20 cellular contexts compared by ENCODE assay signal in genomic region chr17:12712941-12713340, GRCh38. TPM values are rescaled to one million over a fixed set of nuclear protein-coding genes. Genes with fewer than 3 reads are reported as not detected.
DNase-seq lines count a peak whose midpoint lies in the region; ATAC-seq and TF ChIP-seq lines count a peak whose summit lies in the region.
"Had no signal": no experiment of that assay in that cellular context is flagged by ENCODE, and none has a peak within 500 bp of the region (broad histone marks: within the 10 kb centered on the region; RNA-seq: fewer than 3 reads in every experiment).

No MANE protein-coding gene starts in this region.

- TF ChIP-seq CTCF in nephron progenitor cell (IDR thresholded peaks at IDR 0.05) = no peak
- TF ChIP-seq CTCF in thoracic aorta (IDR thresholded peaks at IDR 0.05) = no peak
- TF ChIP-seq CTCF in neural progenitor cell (IDR thresholded peaks at IDR 0.05) = no peak

- H3K27ac ChIP-seq in thoracic aorta (peak overlapping the region; percentile 32 to 61), neural progenitor cell (no peak overlapping the region)
- H3K27ac ChIP-seq: HL-60, RWPE1 had no signal

- H3K9me3 Mint-ChIP-seq in nephron progenitor cell (no peaks in the 10 kb centered on the region), neural progenitor cell (peaks cover under 1% of the 10 kb centered on the region)
- H3K9me3 Mint-ChIP-seq: CD8-positive, alpha-beta T cell; GM23338 had no signal

- no peak overlapping the region for H3K9ac ChIP-seq in neural progenitor cell

- H3K36me3 Mint-ChIP-seq in nephron progenitor cell (ENCODE audit: low read depth) (peaks cover 7% of the 10 kb centered on the region), neural progenitor cell (peaks cover under 1% of the 10 kb centered on the region)
- H3K36me3 Mint-ChIP-seq: CD8-positive, alpha-beta T cell had no signal

- H3K4me1 Mint-ChIP-seq in nephron progenitor cell = peaks cover 33% of the 10 kb centered on the region
- peaks cover 4% of the 10 kb centered on the region for H3K4me1 Mint-ChIP-seq in neural progenitor cell
- H3K4me1 Mint-ChIP-seq: B cell had no signal

- H3K4me1 ChIP-seq in thoracic aorta (ENCODE audit: control insufficient read depth in 1 of 2, low read depth in 2 of 2) = peaks cover 21 to 31% of the 10 kb centered on the region in 2 donors
- no peaks in the 10 kb centered on the region for H3K4me1 ChIP-seq in neural progenitor cell

- peak overlapping the region; percentile 93 for H3K27ac Mint-ChIP-seq in nephron progenitor cell
- H3K27ac Mint-ChIP-seq in neural progenitor cell = no peak overlapping the region
- H3K27ac Mint-ChIP-seq: B cell; CD8-positive, alpha-beta T cell; GM23338 had no signal

- H3K9me3 ChIP-seq in thoracic aorta (no peaks in the 10 kb centered on the region), neural progenitor cell (ENCODE audit: low read depth) (no peaks in the 10 kb centered on the region)

- H3K4me3 ChIP-seq in thoracic aorta (no peak overlapping the region), neural progenitor cell (no peak overlapping the region)
- H3K4me3 ChIP-seq: GM23338 had no signal

- H3K4me2 ChIP-seq in neural progenitor cell = no peak overlapping the region
- H3K4me2 ChIP-seq: GM23338 had no signal

- ATAC-seq in thoracic aorta (ENCODE audit: insufficient number of reproducible peaks, low FRiP score, low read depth) (no peak), HG03025 (IDR thresholded peaks at IDR 0.05; ENCODE audit: low FRiP score, unreplicated experiment) (no peak), GM21825 (IDR thresholded peaks at IDR 0.05; ENCODE audit: unreplicated experiment) (no peak)
- ATAC-seq: CD8-positive, alpha-beta T cell; GM23338 had no signal

- peak; percentile 52 for DNase-seq in M059J (ENCODE audit: low read depth)
- DNase-seq in fibroblast of peridontal ligament (ENCODE audit: extremely low read depth) = peak; percentile 10
- DNase-seq in nephron progenitor cell = no peak
- DNase-seq in thoracic aorta (ENCODE audit: low spot score) = no peak
- DNase-seq in neural progenitor cell (ENCODE audit: low spot score) = no peak
- DNase-seq: CD8-positive, alpha-beta T cell; DND-41; GDM1; NCI-H1048; NCI-H146; NCI-H2081 treated with DMSO at 0.1 percent for 48 hours; NCI-H226; NCI-H526; OCI-M1 had no signal

- H3K27me3 Mint-ChIP-seq in nephron progenitor cell (ENCODE audit: low read depth, poor library complexity) (peaks cover 4% of the 10 kb centered on the region), neural progenitor cell (ENCODE audit: insufficient read depth, low read depth) (peaks cover 4% of the 10 kb centered on the region)

- no peaks in the 10 kb centered on the region for H4K20me1 ChIP-seq in neural progenitor cell (ENCODE audit: low read depth)

- H3F3A ChIP-seq in neural progenitor cell (ENCODE audit: low read depth) = no peaks in the 10 kb centered on the region

- H3K4me3 Mint-ChIP-seq in nephron progenitor cell (no peak overlapping the region), neural progenitor cell (no peak overlapping the region)
- H3K4me3 Mint-ChIP-seq: B cell; CD8-positive, alpha-beta T cell; GM23338 had no signal

- H3K79me2 ChIP-seq in neural progenitor cell (ENCODE audit: low read depth) = no peaks in the 10 kb centered on the region

- H2AFZ ChIP-seq in neural progenitor cell (replicated peaks) = no peak overlapping the region
- H2AFZ ChIP-seq: GM23338 had no signal

- H3K36me3 ChIP-seq in thoracic aorta (peaks cover 34% of the 10 kb centered on the region), neural progenitor cell (no peaks in the 10 kb centered on the region)

- no peaks in the 10 kb centered on the region for H3K27me3 ChIP-seq in thoracic aorta (replicated peaks; ENCODE audit: insufficient read depth)
- H3K27me3 ChIP-seq in neural progenitor cell = no peaks in the 10 kb centered on the region

RNA-seq across cellular contexts. Expression of gene MYOCD, which starts 47.3 kb away (rescaled TPM):
- 1.5 and 1.8 TPM in 2 replicates for total RNA-seq in M059J (2014; rRNA removed; shearing (Covaris generic))
- total RNA-seq in thoracic aorta = 100 to 1,000 TPM; 102 to 113 TPM
- total RNA-seq in neural progenitor cell (ENCODE audit: low replicate concordance) = 0.03 and 0.04 TPM in 2 replicates
- total RNA-seq: CD8-positive, alpha-beta T cell had no signal

Comparison
In these comparisons a context has a peak if more than half of its experiments do, and no peak if none do; other contexts are left out.
1. DNase-seq: peak in M059J (single experiment) and fibroblast of peridontal ligament (single experiment); none in nephron progenitor cell (single experiment), thoracic aorta (single experiment) and neural progenitor cell (single experiment).
2. RNA of gene MYOCD, which starts 47.3 kb away (total RNA-seq): 102 to 113 TPM in thoracic aorta; 1.5 to 1.8 TPM in M059J and 0.03 to 0.04 TPM in neural progenitor cell; every median in the first group is over 10 times any median in the second.